ENCODE assay signal across 26 cellular contexts in the genomic region with DNA sequence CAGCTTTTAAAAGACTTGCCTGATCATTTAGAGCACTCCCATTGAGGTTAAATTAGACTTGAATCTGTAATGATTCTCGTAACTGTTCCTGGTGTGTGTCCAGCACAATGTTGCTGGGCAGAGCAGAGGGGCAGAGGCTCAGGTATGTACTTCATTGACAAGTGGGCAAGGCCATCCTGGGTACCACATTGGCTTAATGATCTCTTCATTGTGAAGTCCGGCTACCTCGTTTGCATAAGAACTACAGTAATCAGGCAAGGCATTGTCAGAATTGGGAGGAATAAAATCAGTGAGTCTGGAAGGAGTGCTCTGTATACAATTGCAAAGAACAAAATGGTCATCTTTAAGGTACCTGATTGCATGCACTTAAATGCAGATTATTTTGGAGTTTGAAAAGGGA. TPM values are rescaled to one million over a fixed set of nuclear protein-coding genes. Genes with fewer than 3 reads are reported as not detected.
DNase-seq lines count a peak whose midpoint lies in the region; ATAC-seq, FAIRE-seq and TF ChIP-seq lines count a peak whose summit lies in the region.
"Had no signal": no experiment of that assay in that cellular context is flagged by ENCODE, and none has a peak within 500 bp of the region (broad histone marks: within the 10 kb centered on the region; RNA-seq: fewer than 3 reads in every experiment).

No MANE protein-coding gene starts in this region.

- H3K79me2 ChIP-seq in Loucy (ENCODE audit: insufficient read depth, low read length) (peaks cover 77% of the 10 kb centered on the region), astrocyte (ENCODE audit: insufficient read depth, low read length) (peaks cover 66% of the 10 kb centered on the region)

- H3K9me2 ChIP-seq in Loucy (replicated peaks; ENCODE audit: low read depth, low read length): no peaks in the 10 kb centered on the region

- H3K4me1 ChIP-seq in Loucy (ENCODE audit: insufficient read depth, low read length, poor library complexity, severe bottlenecking) (peaks cover 66% of the 10 kb centered on the region), astrocyte (ENCODE audit: insufficient read depth, low read length) (peaks cover 41% of the 10 kb centered on the region)

- ATAC-seq in activated T-cell treated with anti-CD3 and anti-CD28 coated beads, Interleukin-2, amount 50 U/mL, for 4 hours: no peak
- ATAC-seq in GM21447 (IDR thresholded peaks at IDR 0.05; ENCODE audit: unreplicated experiment): no peak
- ATAC-seq: A549, foreskin keratinocyte had no signal

- H4K20me1 ChIP-seq in Loucy (ENCODE audit: insufficient read depth, low read length, poor library complexity, severe bottlenecking): peaks cover 79% of the 10 kb centered on the region
- peaks cover 96% of the 10 kb centered on the region for H4K20me1 ChIP-seq in astrocyte (ENCODE audit: insufficient read depth, low read length)

- TF ChIP-seq CTCF in Loucy (conservative IDR thresholded peaks at IDR 0.05; ENCODE audit: low read length) (no peak), astrocyte (IDR thresholded peaks at IDR 0.05; ENCODE audit: insufficient read depth, low read depth, low read length) (no peak), nephron progenitor cell (IDR thresholded peaks at IDR 0.05) (no peak)

- peaks cover 80% of the 10 kb centered on the region for H3K36me3 ChIP-seq in Loucy (ENCODE audit: insufficient read depth, low read length)
- peaks cover 80% of the 10 kb centered on the region for H3K36me3 ChIP-seq in astrocyte (ENCODE audit: insufficient read depth, low read length)

- DNase-seq in activated T-cell treated with anti-CD3 and anti-CD28 coated beads, Interleukin-2, amount 50 U/mL, for 4 hours: no peak
- DNase-seq in activated T-cell treated with anti-CD3 and anti-CD28 coated beads for 4 hours (no peak), astrocyte (ENCODE audit: low read depth) (no peak), nephron progenitor cell (no peak), NCI-H2107 (lab: John Stamatoyannopoulos, UW) (no peak), kidney tubule cell (ENCODE audit: low spot score) (no peak)
- DNase-seq: activated CD4-positive, CD25-positive, alpha-beta regulatory T cell; activated effector memory CD4-positive, alpha-beta T cell treated with Interleukin-2 at 50 U/mL for 16 hours; cerebellar nuclear complex; foreskin keratinocyte; GOT3; hypothalamus; Karpas-422; NCI-H1048; NCI-H1930; NCI-H345; posterior cingulate gyrus; sigmoid colon; T-helper 9 cell had no signal

- H2AFZ ChIP-seq in Loucy (ENCODE audit: low read length): no peak overlapping the region
- H2AFZ ChIP-seq in astrocyte (ENCODE audit: low read depth, low read length): no peak overlapping the region

- H3K27me3 ChIP-seq in Loucy (ENCODE audit: insufficient read depth, low read length, poor library complexity, severe bottlenecking) (no peaks in the 10 kb centered on the region), astrocyte (ENCODE audit: insufficient read depth, low read length) (no peaks in the 10 kb centered on the region)
- H3K27me3 ChIP-seq: foreskin keratinocyte, sigmoid colon had no signal

- H3K9ac ChIP-seq in Loucy (ENCODE audit: low read depth, low read length, poor library complexity, severe bottlenecking) (peak overlapping the region; percentile 34), astrocyte (ENCODE audit: low read length) (no peak overlapping the region)

- H3K4me1 Mint-ChIP-seq in activated T-cell treated with anti-CD3 and anti-CD28 coated beads, Interleukin-2, amount 50 U/mL, for 4 hours (ENCODE audit: low read depth): peaks cover 68% of the 10 kb centered on the region
- H3K4me1 Mint-ChIP-seq in astrocyte (ENCODE audit: low read depth, unreplicated experiment): peaks cover 64% of the 10 kb centered on the region
- peaks cover 74% of the 10 kb centered on the region for H3K4me1 Mint-ChIP-seq in nephron progenitor cell

- no peak overlapping the region for H3K27ac Mint-ChIP-seq in astrocyte (ENCODE audit: unreplicated experiment)
- peak overlapping the region; percentile 5 for H3K27ac Mint-ChIP-seq in nephron progenitor cell

- H3K27me3 Mint-ChIP-seq in activated T-cell treated with anti-CD3 and anti-CD28 coated beads, Interleukin-2, amount 50 U/mL, for 4 hours (ENCODE audit: low read depth): no peaks in the 10 kb centered on the region
- H3K27me3 Mint-ChIP-seq in astrocyte (ENCODE audit: low read depth, unreplicated experiment): no peaks in the 10 kb centered on the region
- no peaks in the 10 kb centered on the region for H3K27me3 Mint-ChIP-seq in nephron progenitor cell (ENCODE audit: low read depth, poor library complexity)

- H3K9me3 ChIP-seq in Loucy (ENCODE audit: insufficient read depth, low read depth, low read length) (no peaks in the 10 kb centered on the region), astrocyte (ENCODE audit: insufficient read depth, low read depth, low read length) (no peaks in the 10 kb centered on the region)
- H3K9me3 ChIP-seq: A549, sigmoid colon, thoracic aorta had no signal

- peaks cover 18% of the 10 kb centered on the region; the same call in 1 of the 2 replicates for H3F3A ChIP-seq in Loucy (ENCODE audit: low read depth)

- H3K27ac ChIP-seq in astrocyte (ENCODE audit: low read depth, low read length): no peak overlapping the region
- H3K27ac ChIP-seq: A549, foreskin keratinocyte, RWPE1, sigmoid colon, thoracic aorta had no signal

- H3K4me3 ChIP-seq in Loucy (ENCODE audit: low read length, poor library complexity, severe bottlenecking) (peak overlapping the region; percentile 83), astrocyte (ENCODE audit: insufficient read depth, low read depth, low read length) (no peak overlapping the region)
- H3K4me3 ChIP-seq: A549, sigmoid colon, thoracic aorta had no signal

- peak overlapping the region; percentile 68 for H3K4me3 Mint-ChIP-seq in activated T-cell treated with anti-CD3 and anti-CD28 coated beads, Interleukin-2, amount 50 U/mL, for 4 hours
- peak overlapping the region; percentile 1 for H3K4me3 Mint-ChIP-seq in astrocyte (ENCODE audit: unreplicated experiment)
- H3K4me3 Mint-ChIP-seq in nephron progenitor cell: peak overlapping the region; percentile 14
- H3K4me3 Mint-ChIP-seq: nephron had no signal

- FAIRE-seq in astrocyte (lab: Jason Lieb, UNC): no peak
- FAIRE-seq: A549, G401.6 had no signal

- peaks cover 72% of the 10 kb centered on the region for H3K36me3 Mint-ChIP-seq in activated T-cell treated with anti-CD3 and anti-CD28 coated beads, Interleukin-2, amount 50 U/mL, for 4 hours (ENCODE audit: insufficient read depth)
- H3K36me3 Mint-ChIP-seq in astrocyte (ENCODE audit: low read depth, unreplicated experiment) (peaks cover 37% of the 10 kb centered on the region), nephron progenitor cell (ENCODE audit: low read depth) (peaks cover 77% of the 10 kb centered on the region)

- H3K4me2 ChIP-seq in Loucy (ENCODE audit: low read depth, low read length, poor library complexity, severe bottlenecking) (peak overlapping the region; percentile 95), astrocyte (ENCODE audit: low read length) (peak overlapping the region; percentile 31)

- no peaks in the 10 kb centered on the region for H3K9me3 Mint-ChIP-seq in activated T-cell treated with anti-CD3 and anti-CD28 coated beads, Interleukin-2, amount 50 U/mL, for 4 hours
- H3K9me3 Mint-ChIP-seq in astrocyte (ENCODE audit: unreplicated experiment) (no peaks in the 10 kb centered on the region), nephron progenitor cell (no peaks in the 10 kb centered on the region)
- H3K9me3 Mint-ChIP-seq: nephron had no signal

RNA-seq across cellular contexts. Expression of a gene that starts 6.1 kb away (rescaled TPM):
- total RNA-seq in activated T-cell treated with anti-CD3 and anti-CD28 coated beads, Interleukin-2, amount 50 U/mL, for 4 hours: 1,000 to 10,000 TPM; 1,842 to 2,104 (median 1,901) TPM
- total RNA-seq in astrocyte: 1,230 and 1,331 TPM in 2 replicates

RNA-seq across cellular contexts. Expression of a gene that starts 10.4 kb away (rescaled TPM):
- 10 to 100 TPM; 30.7 to 33.7 (median 31.0) TPM for total RNA-seq in activated T-cell treated with anti-CD3 and anti-CD28 coated beads, Interleukin-2, amount 50 U/mL, for 4 hours
- total RNA-seq in astrocyte: 28.8 and 31.4 TPM in 2 replicates

Comparison
In these comparisons a context has a peak if more than half of its experiments do, and no peak if none do; other contexts are left out.
1. H3K4me3 Mint-ChIP-seq: peak in every context shown above with its lines; median percentile 68 in activated T-cell treated with anti-CD3 and anti-CD28 coated beads, Interleukin-2, amount 50 U/mL, for 4 hours; 14 in nephron progenitor cell; 1 in astrocyte.